In genomic region chr20:51628533-51629398, GRCh38 we compare ENCODE assay signal across 15 cellular contexts.
DNase-seq lines count a peak whose midpoint lies in the region; ATAC-seq lines count a peak whose summit lies in the region.
"Had no signal": no experiment of that assay in that cellular context is flagged by ENCODE, and none has a peak within 500 bp of the region (broad histone marks: within the 10 kb centered on the region; RNA-seq: fewer than 3 reads in every experiment).

No MANE protein-coding gene starts in this region.

- peaks cover 29% of the 10 kb centered on the region for H3K4me1 Mint-ChIP-seq in stimulated activated naive CD8-positive, alpha-beta T cell treated with anti-CD3 and anti-CD28 coated beads, Interleukin-15, amount 100 ng/mL, for 72 hours
- peaks cover 49% of the 10 kb centered on the region for H3K4me1 Mint-ChIP-seq in activated T-helper 2 cell treated with anti-CD3 and anti-CD28 coated beads, Interferon-gamma antibody, Interleukin-2, Interleukin-4, amounts not matched to agents 10 μg/mL and 5 μg/mL and 100 μg/mL, durations not matched to agents 14 hours and 24 hours and 36 hours (ENCODE audit: low read depth)
- H3K4me1 Mint-ChIP-seq in CD4-positive, alpha-beta memory T cell, result peaks cover 11 to 24% (median 17%) of the 10 kb centered on the region in 4 donors

- intact Hi-C loops in activated T-helper 2 cell treated with anti-CD3 and anti-CD28 coated beads, Interferon-gamma antibody, Interleukin-2, Interleukin-4, amounts not matched to agents 10 μg/mL and 5 μg/mL and 100 μg/mL, durations not matched to agents 14 hours and 24 hours and 36 hours (cut with micrococcal nuclease), result loop anchor here (2.0 to 10.0 kb wide), 2 partner anchors 148 to 644 kb away; no protein-coding TSS in a partner anchor
- intact Hi-C loops in CD4-positive, alpha-beta memory T cell (cut with micrococcal nuclease), result no loop called here

- H3K27ac Mint-ChIP-seq in stimulated activated naive CD8-positive, alpha-beta T cell treated with anti-CD3 and anti-CD28 coated beads, Interleukin-15, amount 100 ng/mL, for 72 hours, result no peak overlapping the region
- H3K27ac Mint-ChIP-seq in activated T-helper 2 cell treated with anti-CD3 and anti-CD28 coated beads, Interferon-gamma antibody, Interleukin-2, Interleukin-4, amounts not matched to agents 10 μg/mL and 5 μg/mL and 100 μg/mL, durations not matched to agents 14 hours and 24 hours and 36 hours, result peak overlapping the region; percentile 46
- H3K27ac Mint-ChIP-seq in CD4-positive, alpha-beta memory T cell, result no peak overlapping the region
- H3K27ac Mint-ChIP-seq: IgD-negative memory B cell had no signal

- H3K36me3 Mint-ChIP-seq in activated T-helper 2 cell treated with anti-CD3 and anti-CD28 coated beads, Interferon-gamma antibody, Interleukin-2, Interleukin-4, amounts not matched to agents 10 μg/mL and 5 μg/mL and 100 μg/mL, durations not matched to agents 14 hours and 24 hours and 36 hours (ENCODE audit: low read depth), result peaks cover 3% of the 10 kb centered on the region
- no peaks in the 10 kb centered on the region for H3K36me3 Mint-ChIP-seq in CD4-positive, alpha-beta memory T cell

- H3K36me3 ChIP-seq in CD4-positive, alpha-beta memory T cell (ENCODE audit: insufficient read depth, low read length), result no peaks in the 10 kb centered on the region
- H3K36me3 ChIP-seq: colonic mucosa had no signal

- no peaks in the 10 kb centered on the region for H3K27me3 ChIP-seq in CD4-positive, alpha-beta memory T cell (ENCODE audit: insufficient read depth, low read length)
- H3K27me3 ChIP-seq: colonic mucosa had no signal

- H3K4me1 ChIP-seq in CD4-positive, alpha-beta memory T cell (ENCODE audit: insufficient read depth, low read length), result peaks cover 13% of the 10 kb centered on the region
- H3K4me1 ChIP-seq: colonic mucosa had no signal

- peaks cover 49% of the 10 kb centered on the region for H3K27me3 Mint-ChIP-seq in stimulated activated naive CD8-positive, alpha-beta T cell treated with anti-CD3 and anti-CD28 coated beads, Interleukin-15, amount 100 ng/mL, for 72 hours
- H3K27me3 Mint-ChIP-seq in activated T-helper 2 cell treated with anti-CD3 and anti-CD28 coated beads, Interferon-gamma antibody, Interleukin-2, Interleukin-4, amounts not matched to agents 10 μg/mL and 5 μg/mL and 100 μg/mL, durations not matched to agents 14 hours and 24 hours and 36 hours (ENCODE audit: low read depth), result peaks cover 9% of the 10 kb centered on the region
- peaks cover 18 to 29% of the 10 kb centered on the region in 2 donors for H3K27me3 Mint-ChIP-seq in CD4-positive, alpha-beta memory T cell

- no peak for DNase-seq in stimulated activated naive CD8-positive, alpha-beta T cell treated with anti-CD3 and anti-CD28 coated beads, Interleukin-15, Interleukin-2, amounts not matched to agents 100 U/mL and 50 U/mL, for 24 hours
- no peak for DNase-seq in stimulated activated naive CD8-positive, alpha-beta T cell treated with anti-CD3 and anti-CD28 coated beads, Interleukin-15, amount 100 ng/mL, for 72 hours
- no peak for DNase-seq in activated T-helper 2 cell treated with anti-CD3 and anti-CD28 coated beads, Interferon-gamma antibody, Interleukin-2, Interleukin-4, amounts not matched to agents 10 μg/mL and 5 μg/mL and 100 μg/mL, durations not matched to agents 14 hours and 24 hours and 36 hours (ENCODE audit: low spot score)
- DNase-seq in left kidney (ENCODE audit: low read depth, low spot score) (peak; percentile 22), foreskin melanocyte (no peak), NCI-H2171 treated with DMSO at 0.1 percent for 48 hours (lab: John Stamatoyannopoulos, UW) (no peak), cortex of kidney (lab: John Stamatoyannopoulos, UW) (no peak)
- no peak for DNase-seq in CD4-positive, alpha-beta memory T cell
- DNase-seq: CD8-positive, alpha-beta memory T cell; colonic mucosa; head of caudate nucleus; NCI-H2081; PC-9; psoas muscle had no signal

- ATAC-seq in stimulated activated naive CD8-positive, alpha-beta T cell treated with anti-CD3 and anti-CD28 coated beads, Interleukin-15, Interleukin-2, amounts not matched to agents 100 U/mL and 50 U/mL, for 24 hours, result peak; percentile 29
- ATAC-seq in stimulated activated naive CD8-positive, alpha-beta T cell treated with anti-CD3 and anti-CD28 coated beads, Interleukin-15, amount 100 ng/mL, for 72 hours, result no peak
- ATAC-seq: psoas muscle had no signal

- H3K4me3 Mint-ChIP-seq in stimulated activated naive CD8-positive, alpha-beta T cell treated with anti-CD3 and anti-CD28 coated beads, Interleukin-15, amount 100 ng/mL, for 72 hours, result no peak overlapping the region
- no peak overlapping the region for H3K4me3 Mint-ChIP-seq in activated T-helper 2 cell treated with anti-CD3 and anti-CD28 coated beads, Interferon-gamma antibody, Interleukin-2, Interleukin-4, amounts not matched to agents 10 μg/mL and 5 μg/mL and 100 μg/mL, durations not matched to agents 14 hours and 24 hours and 36 hours (ENCODE audit: low read depth)
- no peak overlapping the region for H3K4me3 Mint-ChIP-seq in CD4-positive, alpha-beta memory T cell
- H3K4me3 Mint-ChIP-seq: IgD-negative memory B cell had no signal

- CTCF ChIA-PET in CD4-positive, alpha-beta memory T cell (lab: Charles Lee; ENCODE audit: partially characterized antibody), result interaction anchor here (1.0 to 1.4 kb wide), 2 partner anchors 9 to 62 kb away, joined by 3 to 6 read pairs; no protein-coding TSS in a partner anchor

- POLR2A ChIA-PET in CD4-positive, alpha-beta memory T cell (lab: Charles Lee; ENCODE audit: partially characterized antibody), result no interaction called here

- H3K9me3 Mint-ChIP-seq in stimulated activated naive CD8-positive, alpha-beta T cell treated with anti-CD3 and anti-CD28 coated beads, Interleukin-15, amount 100 ng/mL, for 72 hours, result no peaks in the 10 kb centered on the region
- no peaks in the 10 kb centered on the region for H3K9me3 Mint-ChIP-seq in activated T-helper 2 cell treated with anti-CD3 and anti-CD28 coated beads, Interferon-gamma antibody, Interleukin-2, Interleukin-4, amounts not matched to agents 10 μg/mL and 5 μg/mL and 100 μg/mL, durations not matched to agents 14 hours and 24 hours and 36 hours
- no peaks in the 10 kb centered on the region for H3K9me3 Mint-ChIP-seq in CD4-positive, alpha-beta memory T cell
- H3K9me3 Mint-ChIP-seq: CD8-positive, alpha-beta memory T cell had no signal

- H3K4me3 ChIP-seq in CD4-positive, alpha-beta memory T cell (ENCODE audit: low read length in 2 of 2), result no peak overlapping the region
- H3K4me3 ChIP-seq: colonic mucosa, PC-9, psoas muscle had no signal

- H3K9me3 ChIP-seq in CD4-positive, alpha-beta memory T cell (ENCODE audit: control insufficient read depth in 1 of 2, low read length in 2 of 2), result no peaks in the 10 kb centered on the region
- H3K9me3 ChIP-seq: colonic mucosa, psoas muscle had no signal

- H3K27ac ChIP-seq in CD4-positive, alpha-beta memory T cell (ENCODE audit: low read depth, low read length), result no peak overlapping the region
- H3K27ac ChIP-seq: colonic mucosa, psoas muscle had no signal
